ENCODE assay signal across 1 cellular context in the genomic region with DNA sequence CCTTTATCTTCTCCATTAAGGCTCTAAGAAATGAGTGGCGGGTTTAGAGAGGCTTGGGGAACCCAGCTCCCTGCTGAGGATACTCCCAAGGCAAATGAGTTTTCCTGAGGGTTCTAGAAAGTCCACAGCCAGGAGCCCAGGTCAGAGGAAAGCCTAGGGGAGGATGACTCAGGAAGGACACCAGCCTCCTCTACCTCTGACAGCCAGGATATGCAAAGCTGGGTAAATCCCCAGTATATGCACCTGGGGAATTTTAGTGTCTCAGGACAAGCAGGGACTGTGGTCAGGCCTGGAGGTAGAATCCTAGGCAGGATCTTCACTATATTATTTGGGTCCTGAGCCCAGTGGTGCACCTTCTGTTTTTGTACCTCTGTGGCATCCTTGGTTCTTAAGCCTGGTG.
A peak's percentile ranks its signal among the peaks of the same experiment; 100 is the strongest.
TF ChIP-seq lines count a peak whose summit lies in the region.

No MANE protein-coding gene starts in this region.

TF ChIP-seq in GM12878, 131 proteins besides CTCF, POLR2A, EP300 and RAD21 (continued from another document):
- TF ChIP-seq, protein P1, sequence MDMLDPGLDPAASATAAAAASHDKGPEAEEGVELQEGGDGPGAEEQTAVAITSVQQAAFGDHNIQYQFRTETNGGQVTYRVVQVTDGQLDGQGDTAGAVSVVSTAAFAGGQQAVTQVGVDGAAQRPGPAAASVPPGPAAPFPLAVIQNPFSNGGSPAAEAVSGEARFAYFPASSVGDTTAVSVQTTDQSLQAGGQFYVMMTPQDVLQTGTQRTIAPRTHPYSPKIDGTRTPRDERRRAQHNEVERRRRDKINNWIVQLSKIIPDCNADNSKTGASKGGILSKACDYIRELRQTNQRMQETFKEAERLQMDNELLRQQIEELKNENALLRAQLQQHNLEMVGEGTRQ (IDR thresholded peaks at IDR 0.05; ENCODE audit: borderline replicate concordance, low read depth, low read length), result no peak
- TF ChIP-seq CEBPZ (IDR thresholded peaks at IDR 0.05; ENCODE audit: low read depth, low read length), result no peak
- TF ChIP-seq, protein P2, sequence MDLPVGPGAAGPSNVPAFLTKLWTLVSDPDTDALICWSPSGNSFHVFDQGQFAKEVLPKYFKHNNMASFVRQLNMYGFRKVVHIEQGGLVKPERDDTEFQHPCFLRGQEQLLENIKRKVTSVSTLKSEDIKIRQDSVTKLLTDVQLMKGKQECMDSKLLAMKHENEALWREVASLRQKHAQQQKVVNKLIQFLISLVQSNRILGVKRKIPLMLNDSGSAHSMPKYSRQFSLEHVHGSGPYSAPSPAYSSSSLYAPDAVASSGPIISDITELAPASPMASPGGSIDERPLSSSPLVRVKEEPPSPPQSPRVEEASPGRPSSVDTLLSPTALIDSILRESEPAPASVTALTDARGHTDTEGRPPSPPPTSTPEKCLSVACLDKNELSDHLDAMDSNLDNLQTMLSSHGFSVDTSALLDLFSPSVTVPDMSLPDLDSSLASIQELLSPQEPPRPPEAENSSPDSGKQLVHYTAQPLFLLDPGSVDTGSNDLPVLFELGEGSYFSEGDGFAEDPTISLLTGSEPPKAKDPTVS (IDR thresholded peaks at IDR 0.05; ENCODE audit: low read depth, low read length), result peak; percentile 89
